Comparison of ENCODE assay signal across 10 cellular contexts in the genomic region with DNA sequence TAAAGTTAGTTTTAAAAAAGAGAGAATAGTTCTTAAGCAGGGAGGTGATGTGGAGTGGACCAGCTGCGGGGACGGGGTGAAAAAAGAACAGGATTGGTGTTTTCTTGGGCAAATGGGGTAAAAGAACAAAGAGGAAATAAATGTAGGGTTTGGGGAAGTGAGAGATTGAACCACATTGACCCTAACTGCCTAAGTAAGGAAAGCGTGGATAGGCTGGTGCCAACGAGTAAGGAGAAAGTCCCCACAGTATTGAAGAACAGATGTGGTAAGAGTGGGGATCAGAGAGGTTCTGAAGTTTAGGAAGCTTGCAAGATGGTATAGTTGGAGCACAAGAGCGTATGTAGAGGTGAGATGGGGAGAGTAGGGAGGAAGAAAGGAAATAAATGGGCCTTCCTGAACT. TPM values are rescaled to one million over a fixed set of nuclear protein-coding genes. Genes with fewer than 3 reads are reported as not detected.
A peak's percentile ranks its signal among the peaks of the same experiment; 100 is the strongest.
DNase-seq lines count a peak whose midpoint lies in the region; ATAC-seq and TF ChIP-seq lines count a peak whose summit lies in the region.
"Had no signal": no experiment of that assay in that cellular context is flagged by ENCODE, and none has a peak within 500 bp of the region (broad histone marks: within the 10 kb centered on the region; RNA-seq: fewer than 3 reads in every experiment).

No MANE protein-coding gene starts in this region.

- H3K27me3 Mint-ChIP-seq in activated naive CD8-positive, alpha-beta T cell treated with anti-CD3 and anti-CD28 coated beads, Interleukin-2, amount 50 U/mL, for 24 hours = no peaks in the 10 kb centered on the region
- no peaks in the 10 kb centered on the region for H3K27me3 Mint-ChIP-seq in nephron (ENCODE audit: low read depth)
- H3K27me3 Mint-ChIP-seq: IgD-negative memory B cell had no signal

- peaks cover 69% of the 10 kb centered on the region for H3K4me1 Mint-ChIP-seq in activated naive CD8-positive, alpha-beta T cell treated with anti-CD3 and anti-CD28 coated beads, Interleukin-2, amount 50 U/mL, for 24 hours
- peaks cover 54% of the 10 kb centered on the region for H3K4me1 Mint-ChIP-seq in nephron

- no peaks in the 10 kb centered on the region for H3K9me3 Mint-ChIP-seq in activated naive CD8-positive, alpha-beta T cell treated with anti-CD3 and anti-CD28 coated beads, Interleukin-2, amount 50 U/mL, for 24 hours
- no peaks in the 10 kb centered on the region for H3K9me3 Mint-ChIP-seq in nephron
- H3K9me3 Mint-ChIP-seq: IgD-negative memory B cell had no signal

- TF ChIP-seq CTCF in nephron (IDR thresholded peaks at IDR 0.05; ENCODE audit: unreplicated experiment in 3 of 3) = no peak

- H3K4me3 ChIP-seq in BLaER1 treated with 17β-estradiol and CSF1 and Interleukin-3, amounts not matched to agents 10 nM and 100 nM = no peak overlapping the region
- H3K4me3 ChIP-seq in H7 (ENCODE audit: insufficient read depth, low read depth, low read length) = no peak overlapping the region

- peak overlapping the region; percentile 2 for H3K27ac Mint-ChIP-seq in activated naive CD8-positive, alpha-beta T cell treated with anti-CD3 and anti-CD28 coated beads, Interleukin-2, amount 50 U/mL, for 24 hours
- H3K27ac Mint-ChIP-seq in nephron = peak overlapping the region; percentile 61 to 87 (median 81)

- no peak for ATAC-seq in activated naive CD8-positive, alpha-beta T cell treated with anti-CD3 and anti-CD28 coated beads, Interleukin-2, amount 50 U/mL, for 24 hours

- H3K27me3 ChIP-seq in BLaER1 treated with 17β-estradiol and CSF1 and Interleukin-3, amounts not matched to agents 10 nM and 100 nM = no peaks in the 10 kb centered on the region
- H3K27me3 ChIP-seq in H7 (ENCODE audit: control insufficient read depth, insufficient read depth, low read length) = no peaks in the 10 kb centered on the region

- peaks cover 13 to 50% (median 37%) of the 10 kb centered on the region in 11 experiments; a peak in 20 of 22 replicates for H3K36me3 ChIP-seq in BLaER1 treated with 17β-estradiol and CSF1 and Interleukin-3, amounts not matched to agents 10 nM and 100 nM
- H3K36me3 ChIP-seq in H7 (replicated peaks; ENCODE audit: control insufficient read depth, insufficient read depth, low read length) = no peaks in the 10 kb centered on the region

- H3K4me1 ChIP-seq in BLaER1 treated with 17β-estradiol and CSF1 and Interleukin-3, amounts not matched to agents 10 nM and 100 nM = peaks cover 42 to 73% (median 52%) of the 10 kb centered on the region in 10 experiments

- H3K27ac ChIP-seq in BLaER1 treated with 17β-estradiol and CSF1 and Interleukin-3, amounts not matched to agents 10 nM and 100 nM = peak overlapping the region in 2 of 11 experiments; percentile 22 to 36; a peak in 2 of 22 replicates

- H3K9me3 ChIP-seq in BLaER1 treated with 17β-estradiol and CSF1 and Interleukin-3, amounts not matched to agents 10 nM and 100 nM (replicated peaks in 1 of 11) = no peaks in the 10 kb centered on the region

- DNase-seq in KBM-7 = peak; percentile 91
- DNase-seq in activated naive CD8-positive, alpha-beta T cell treated with anti-CD3 and anti-CD28 coated beads, Interleukin-2, amount 50 U/mL, for 24 hours = no peak
- DNase-seq in SW480 (ENCODE audit: low spot score) = no peak
- DNase-seq in stimulated activated CD4-positive, alpha-beta T cell treated with anti-CD3 and anti-CD28 coated beads, Interleukin-4, amount 100 ng/mL, for 4 hours = no peak
- no peak for DNase-seq in T-helper 9 cell
- DNase-seq in H7 = no peak
- DNase-seq: mesendoderm had no signal

- H3K4me2 ChIP-seq in BLaER1 treated with 17β-estradiol and CSF1 and Interleukin-3, amounts not matched to agents 10 nM and 100 nM = peak overlapping the region; percentile 5 to 84 (median 66); a peak in 21 of 22 replicates

- H4K20me1 ChIP-seq in BLaER1 treated with 17β-estradiol and CSF1 and Interleukin-3, amounts not matched to agents 10 nM and 100 nM = peaks cover 90 to 100% (median 100%) of the 10 kb centered on the region in 11 experiments

- H3K4me3 Mint-ChIP-seq in activated naive CD8-positive, alpha-beta T cell treated with anti-CD3 and anti-CD28 coated beads, Interleukin-2, amount 50 U/mL, for 24 hours = no peak overlapping the region
- no peak overlapping the region for H3K4me3 Mint-ChIP-seq in nephron

- H3K9ac ChIP-seq in BLaER1 treated with 17β-estradiol and CSF1 and Interleukin-3, amounts not matched to agents 10 nM and 100 nM = no peak overlapping the region

- H3K36me3 Mint-ChIP-seq in activated naive CD8-positive, alpha-beta T cell treated with anti-CD3 and anti-CD28 coated beads, Interleukin-2, amount 50 U/mL, for 24 hours (ENCODE audit: low read depth) = peaks cover 27% of the 10 kb centered on the region
- H3K36me3 Mint-ChIP-seq in nephron (ENCODE audit: low read depth) = peaks cover 14% of the 10 kb centered on the region

- in situ Hi-C loops in KBM-7 (cut with MboI; ENCODE audit: low pct_unique_long_range_greater_than_20kb, low sequenced_read_pairs) = no loop called here

RNA-seq across cellular contexts. Expression of gene IREB2, which starts 17.0 kb away (rescaled TPM):
- 37.6 and 49.9 TPM in 2 replicates for total RNA-seq in H7 (2014; rRNA removed; shearing (Covaris generic))

RNA-seq across cellular contexts. Expression of gene HYKK, which starts 52.4 kb away (rescaled TPM):
- total RNA-seq in H7 (2014; rRNA removed; shearing (Covaris generic)) = 1.9 and 2.9 TPM in 2 replicates
